ENCODE assay signal across 8 cellular contexts in genomic region chr11:447923-448731, GRCh38. TPM values are rescaled to one million over a fixed set of nuclear protein-coding genes. Genes with fewer than 3 reads are reported as not detected.
A peak's percentile ranks its signal among the peaks of the same experiment; 100 is the strongest.
DNase-seq lines count a peak whose midpoint lies in the region; ATAC-seq and TF ChIP-seq lines count a peak whose summit lies in the region.

No MANE protein-coding gene starts in this region.

- peak overlapping the region; percentile 73 for H3K27ac Mint-ChIP-seq in Calu3 (ENCODE audit: unreplicated experiment)
- H3K27ac Mint-ChIP-seq in IgD-negative memory B cell, result peak overlapping the region; percentile 97 to 98 (median 98)

- TF ChIP-seq CTCF in Calu3 (IDR thresholded peaks at IDR 0.05; ENCODE audit: unreplicated experiment) (peak; percentile 86), OCI-LY3 (IDR thresholded peaks at IDR 0.05; ENCODE audit: low read depth, low read length) (peak; percentile 92)

- peak overlapping the region; percentile 70 for H3K4me2 ChIP-seq in OCI-LY3 (ENCODE audit: low read length)

- DNase-seq in Calu3 (peak; percentile 96), activated T-cell treated with anti-CD3 and anti-CD28 coated beads for 48 hours (ENCODE audit: low read depth) (peak; percentile 97), erythroblast (lab: John Stamatoyannopoulos, UW) (peak; percentile 94 to 96)
- peak; percentile 88 to 92 for DNase-seq in stimulated activated CD8-positive, alpha-beta memory T cell treated with anti-CD3 and anti-CD28 coated beads, Interleukin-4, amount 100 ng/mL, for 4 hours (ENCODE audit: low read depth in 2 of 2, low spot score in 1 of 2)

- no peaks in the 10 kb centered on the region for H3K27me3 Mint-ChIP-seq in Calu3 (ENCODE audit: unreplicated experiment)
- no peaks in the 10 kb centered on the region for H3K27me3 Mint-ChIP-seq in IgD-negative memory B cell

- H3K36me3 ChIP-seq in OCI-LY3 (replicated peaks; ENCODE audit: low read depth, low read length) (peaks cover 2% of the 10 kb centered on the region), mucosa of stomach (ENCODE audit: control insufficient read depth, insufficient read depth, low read length) (no peaks in the 10 kb centered on the region)

- H3K9ac ChIP-seq in OCI-LY3 (ENCODE audit: low read length) (peak overlapping the region; percentile 80), mucosa of stomach (ENCODE audit: low read length) (peak overlapping the region; percentile 67)

- peaks cover 23% of the 10 kb centered on the region for H3K4me1 ChIP-seq in OCI-LY3 (ENCODE audit: low read length)
- H3K4me1 ChIP-seq in mucosa of stomach (ENCODE audit: control insufficient read depth, insufficient read depth, low read length), result peaks cover 39% of the 10 kb centered on the region

- H2AFZ ChIP-seq in OCI-LY3 (ENCODE audit: low read depth, low read length), result no peak overlapping the region; the same call in 1 of the 2 replicates

- H3K27me3 ChIP-seq in OCI-LY3 (ENCODE audit: low read depth, low read length) (no peaks in the 10 kb centered on the region), mucosa of stomach (ENCODE audit: control insufficient read depth, insufficient read depth, low read length) (no peaks in the 10 kb centered on the region)

- H3K4me3 Mint-ChIP-seq in Calu3 (ENCODE audit: low read depth, unreplicated experiment) (peak overlapping the region; percentile 81), IgD-negative memory B cell (peak overlapping the region; percentile 92 to 99 (median 96))

- peak; percentile 70 for TF ChIP-seq POLR2A in erythroblast (IDR thresholded peaks at IDR 0.05; ENCODE audit: low read length)

- CTCF ChIA-PET in Calu3 (lab: Charles Lee), result interaction anchor here (0.6 to 1.8 kb wide), 10 partner anchors 9 to 190 kb away, joined by 3 to 9 read pairs (median 3); partner anchors contain the start of gene PKP3

- peak overlapping the region; percentile 86 for H3K4me3 ChIP-seq in OCI-LY3 (ENCODE audit: low read length)
- H3K4me3 ChIP-seq in mucosa of stomach (ENCODE audit: low read length), result peak overlapping the region; percentile 86

- H3K9me3 ChIP-seq in OCI-LY3 (ENCODE audit: insufficient read depth, low read length) (no peaks in the 10 kb centered on the region), mucosa of stomach (ENCODE audit: control insufficient read depth, low read length) (no peaks in the 10 kb centered on the region)

- peaks cover 9% of the 10 kb centered on the region; the same call in 1 of the 2 replicates for H4K20me1 ChIP-seq in OCI-LY3 (ENCODE audit: insufficient read depth, low read length)

- BruUV-seq in Calu3 (replicated peaks; lab: Mats Ljungman, UMichigan), result no TSS peak

- H3K36me3 Mint-ChIP-seq in Calu3 (ENCODE audit: insufficient read depth, unreplicated experiment) (peaks cover 48% of the 10 kb centered on the region), IgD-negative memory B cell (no peaks in the 10 kb centered on the region)

- H3K9me3 Mint-ChIP-seq in Calu3 (ENCODE audit: low read depth, unreplicated experiment) (no peaks in the 10 kb centered on the region), IgD-negative memory B cell (no peaks in the 10 kb centered on the region)

- peak; percentile 50 for ATAC-seq in GM21423 (IDR thresholded peaks at IDR 0.05; ENCODE audit: unreplicated experiment)

- H3K27ac ChIP-seq in OCI-LY3 (ENCODE audit: low read length), result peak overlapping the region; percentile 83

- peaks cover 18% of the 10 kb centered on the region for H3K4me1 Mint-ChIP-seq in Calu3 (ENCODE audit: low read depth, unreplicated experiment)
- H3K4me1 Mint-ChIP-seq in IgD-negative memory B cell, result peaks cover 11 to 20% (median 19%) of the 10 kb centered on the region in 3 donors

- H3K79me2 ChIP-seq in OCI-LY3 (ENCODE audit: low read length), result peaks cover 37% of the 10 kb centered on the region

- intact Hi-C loops in Calu3 (cut with micrococcal nuclease; ENCODE audit: unreplicated experiment), result no loop called here

RNA-seq across cellular contexts. Expression of gene PTDSS2, which starts 2.0 kb away (rescaled TPM):
- total RNA-seq in Calu3 (2022), result 25.1 and 30.4 TPM in 2 replicates
- polyA plus RNA-seq in IgD-negative memory B cell, result 10.9 TPM

RNA-seq across cellular contexts. Expression of gene ANO9, which starts 6.3 kb away (rescaled TPM):
- 27.2 and 32.2 TPM in 2 replicates for total RNA-seq in Calu3 (2022)
- polyA plus RNA-seq in IgD-negative memory B cell, result 4.9 TPM

RNA-seq across cellular contexts. Expression of gene SIGIRR, which starts 33.3 kb away (rescaled TPM):
- total RNA-seq in Calu3 (2022), result 76.3 and 83.6 TPM in 2 replicates
- polyA plus RNA-seq in IgD-negative memory B cell, result 130 TPM

RNA-seq across cellular contexts. Expression of gene PKP3, which starts 54.1 kb away (rescaled TPM):
- total RNA-seq in Calu3 (2022), result 128 and 154 TPM in 2 replicates
- not detected for polyA plus RNA-seq in IgD-negative memory B cell

RNA-seq across cellular contexts. Expression of gene RNH1, which starts 58.9 kb away (rescaled TPM):
- total RNA-seq in Calu3 (2022), result 103 and 107 TPM in 2 replicates
- polyA plus RNA-seq in IgD-negative memory B cell, result 202 TPM

Comparison
In these comparisons a context has a peak if more than half of its experiments do, and no peak if none do; other contexts are left out.
1. Peak in every context shown above with its lines: DNase-seq, ATAC-seq, H3K4me3 ChIP-seq and H3K27ac ChIP-seq.